ENCODE assay signal across 13 cellular contexts in genomic region chr5:37771731-37772130, GRCh38.
DNase-seq lines count a peak whose midpoint lies in the region; ATAC-seq, FAIRE-seq and TF ChIP-seq lines count a peak whose summit lies in the region.
"Had no signal": no experiment of that assay in that cellular context is flagged by ENCODE, and none has a peak within 500 bp of the region (broad histone marks: within the 10 kb centered on the region; RNA-seq: fewer than 3 reads in every experiment).

No MANE protein-coding gene starts in this region.

- H3K27ac ChIP-seq in keratinocyte (ENCODE audit: control insufficient read depth, insufficient read depth, low read length) = peak overlapping the region; percentile 60
- H3K27ac ChIP-seq in suprapubic skin = no peak overlapping the region

- H3K4me3 ChIP-seq in keratinocyte (ENCODE audit: control insufficient read depth in 2 of 3, extremely low read depth in 1 of 3, insufficient read depth in 2 of 3, low read depth in 1 of 3, low read length in 3 of 3) = no peak overlapping the region
- no peak overlapping the region for H3K4me3 ChIP-seq in suprapubic skin
- H3K4me3 ChIP-seq: dorsolateral prefrontal cortex had no signal

- H2AFZ ChIP-seq in keratinocyte (ENCODE audit: control insufficient read depth, low read length) = peak overlapping the region; percentile 43

- no peaks in the 10 kb centered on the region for H4K20me1 ChIP-seq in keratinocyte (ENCODE audit: control insufficient read depth, extremely low read depth, insufficient read depth, low read length)

- peaks cover 2% of the 10 kb centered on the region for H3K9me1 ChIP-seq in keratinocyte (ENCODE audit: control insufficient read depth, extremely low read depth, insufficient read depth, low read length)

- no peaks in the 10 kb centered on the region for H3K36me3 ChIP-seq in keratinocyte (ENCODE audit: control insufficient read depth in 2 of 2, extremely low read depth in 1 of 2, insufficient read depth in 2 of 2, low read length in 2 of 2)
- no peaks in the 10 kb centered on the region for H3K36me3 ChIP-seq in suprapubic skin
- H3K36me3 ChIP-seq: BE2C had no signal

- DNase-seq in ACHN (peak; percentile 91), HTR-8/SVneo (ENCODE audit: insufficient read length, low spot score) (peak; percentile 84), astrocyte of the hippocampus (ENCODE audit: low read depth, low spot score) (peak; percentile 97), keratinocyte (ENCODE audit: low read depth, low spot score) (peak; percentile 96), suprapubic skin (ENCODE audit: low spot score in 2 of 2) (no peak)
- DNase-seq in activated effector memory CD4-positive, alpha-beta T cell treated with anti-CD3 and anti-CD28 coated beads, Interleukin-2, amount 50 U/mL, for 16 hours = no peak
- DNase-seq: activated CD4-positive, alpha-beta T cell treated with anti-CD3 and anti-CD28 coated beads, Interleukin-2, amount 50 U/mL, for 48 hours; BE2C; dorsolateral prefrontal cortex; MV-4-11; NCI-H526 had no signal

- H3K4me2 ChIP-seq in keratinocyte (ENCODE audit: control insufficient read depth, extremely low read depth, insufficient read depth, low read depth, low read length) = peak overlapping the region; percentile 23

- H3K27me3 ChIP-seq in keratinocyte (ENCODE audit: control insufficient read depth, extremely low read depth, insufficient read depth, low read length) = no peaks in the 10 kb centered on the region
- no peaks in the 10 kb centered on the region for H3K27me3 ChIP-seq in suprapubic skin
- H3K27me3 ChIP-seq: BE2C, dorsolateral prefrontal cortex had no signal

- peak; percentile 96 for FAIRE-seq in HTR-8/SVneo (lab: Jason Lieb, UNC)
- peak; percentile 99 for FAIRE-seq in keratinocyte (lab: Jason Lieb, UNC)

- H3K4me1 ChIP-seq in keratinocyte (ENCODE audit: control insufficient read depth, extremely low read depth, insufficient read depth, low read length) (peaks cover 38% of the 10 kb centered on the region), suprapubic skin (no peaks in the 10 kb centered on the region)
- H3K4me1 ChIP-seq: BE2C had no signal

- no peak overlapping the region for H3K9ac ChIP-seq in keratinocyte (ENCODE audit: control insufficient read depth, extremely low read depth, insufficient read depth, low read length)

- no peaks in the 10 kb centered on the region for H3K79me2 ChIP-seq in keratinocyte (ENCODE audit: control insufficient read depth, insufficient read depth, low read length)

- dilution Hi-C loops in keratinocyte (cut with MboI; ENCODE audit: extremely low pct_ligation_motif_present, low sequenced_read_pairs) = no loop called here

- TF ChIP-seq EP300 in suprapubic skin (IDR thresholded peaks at IDR 0.05) = no peak

- in situ Hi-C loops in ACHN (cut with HindIII; ENCODE audit: low pct_ligation_motif_present, low pct_unique_long_range_greater_than_20kb, low sequenced_read_pairs) = no loop called here

- no peak for ATAC-seq in GM19463 (IDR thresholded peaks at IDR 0.05; ENCODE audit: unreplicated experiment)
- ATAC-seq in HG03571 (IDR thresholded peaks at IDR 0.05; ENCODE audit: unreplicated experiment) = no peak

- no peak for TF ChIP-seq POLR2A in suprapubic skin (IDR thresholded peaks at IDR 0.05)

- TF ChIP-seq CTCF in keratinocyte (optimal IDR thresholded peaks at IDR 0.05 in 1 of 3, IDR thresholded peaks at IDR 0.05 in 1 of 3, conservative IDR thresholded peaks at IDR 0.05 in 1 of 3; ENCODE audit: extremely low read depth in 1 of 3, insufficient read depth in 2 of 3, low read length in 3 of 3) = no peak
- TF ChIP-seq CTCF in suprapubic skin (IDR thresholded peaks at IDR 0.05) = no peak

- 46% methylated on average over 2 of the region's 2 CpGs for WGBS in suprapubic skin

- H3K9me3 ChIP-seq in keratinocyte (ENCODE audit: control insufficient read depth, low read depth, low read length) = no peaks in the 10 kb centered on the region
- no peaks in the 10 kb centered on the region for H3K9me3 ChIP-seq in suprapubic skin

Comparison
In these comparisons a context has a peak if more than half of its experiments do, and no peak if none do; other contexts are left out.
1. DNase-seq: peak in ACHN (single experiment), HTR-8/SVneo (single experiment), astrocyte of the hippocampus (single experiment) and keratinocyte (single experiment); none in activated effector memory CD4-positive, alpha-beta T cell treated with anti-CD3 and anti-CD28 coated beads, Interleukin-2, amount 50 U/mL, for 16 hours (single experiment) and suprapubic skin (0 of 2).